8 cellular contexts compared by ENCODE assay signal in genomic region chr17:28726396-28726911, GRCh38. TPM values are rescaled to one million over a fixed set of nuclear protein-coding genes. Genes with fewer than 3 reads are reported as not detected.
DNase-seq lines count a peak whose midpoint lies in the region; ATAC-seq and TF ChIP-seq lines count a peak whose summit lies in the region.

No MANE protein-coding gene starts in this region.

- 0% methylated on average over 52 of the region's 52 CpGs for WGBS in ectodermal cell, 2 experiments

- peak overlapping the region; percentile 78 for H3K9ac ChIP-seq in BLaER1

- H3K4me3 ChIP-seq in BLaER1 = peak overlapping the region; percentile 84
- H3K4me3 ChIP-seq in ectodermal cell (ENCODE audit: insufficient read depth, low read depth, low read length) = peak overlapping the region; percentile 83

- H3K27ac Mint-ChIP-seq in mesothelial cell of epicardium = peak overlapping the region; percentile 99

- H3K4me1 Mint-ChIP-seq in mesothelial cell of epicardium = peaks cover 40% of the 10 kb centered on the region

- H3K4me1 ChIP-seq in BLaER1 (peaks cover 71% of the 10 kb centered on the region), ectodermal cell (ENCODE audit: control insufficient read depth, insufficient read depth, low read length) (peaks cover 31% of the 10 kb centered on the region)

- peaks cover 9% of the 10 kb centered on the region for H3K36me3 Mint-ChIP-seq in mesothelial cell of epicardium

- H4K20me1 ChIP-seq in BLaER1 = peaks cover 44% of the 10 kb centered on the region

- H3K9me3 ChIP-seq in BLaER1 (no peaks in the 10 kb centered on the region), ectodermal cell (ENCODE audit: control insufficient read depth, low read length) (no peaks in the 10 kb centered on the region)

- H3K27me3 Mint-ChIP-seq in mesothelial cell of epicardium (ENCODE audit: low read depth) = no peaks in the 10 kb centered on the region

- H3K4me3 Mint-ChIP-seq in mesothelial cell of epicardium = peak overlapping the region; percentile 93

- no peak for TF ChIP-seq CTCF in mesothelial cell of epicardium (IDR thresholded peaks at IDR 0.05; ENCODE audit: unreplicated experiment)

- H3K27me3 ChIP-seq in BLaER1 (no peaks in the 10 kb centered on the region), ectodermal cell (ENCODE audit: control insufficient read depth, insufficient read depth, low read length, poor library complexity, severe bottlenecking) (no peaks in the 10 kb centered on the region)

- H3K36me3 ChIP-seq in BLaER1 (peaks cover 38% of the 10 kb centered on the region), ectodermal cell (ENCODE audit: control insufficient read depth, insufficient read depth, low read length) (peaks cover 20% of the 10 kb centered on the region)

- H3K27ac ChIP-seq in BLaER1 (peak overlapping the region; percentile 45; the same call in 1 of the 2 replicates), ectodermal cell (ENCODE audit: insufficient read depth, low read depth, low read length, poor library complexity, severe bottlenecking) (peak overlapping the region; percentile 93)

- DNase-seq in NCI-H2171 treated with DMSO at 0.1 percent for 48 hours (lab: John Stamatoyannopoulos, UW) = peak; percentile 73
- peak; percentile 59 to 72 for DNase-seq in activated CD4-positive, alpha-beta T cell treated with anti-CD3 and anti-CD28 coated beads for 4 hours
- no peak for DNase-seq in mesothelial cell of epicardium (ENCODE audit: low spot score in 2 of 2, unreplicated experiment in 2 of 2)
- peak; percentile 82 for DNase-seq in stimulated activated naive CD8-positive, alpha-beta T cell treated with anti-CD3 and anti-CD28 coated beads, Interleukin-15, Interleukin-2, amounts not matched to agents 100 U/mL and 50 U/mL, for 24 hours

- peak overlapping the region; percentile 100 for H3K4me2 ChIP-seq in BLaER1

- ATAC-seq in GM21528 (IDR thresholded peaks at IDR 0.05; ENCODE audit: low FRiP score, unreplicated experiment) = peak; percentile 14
- peak; percentile 42 for ATAC-seq in stimulated activated naive CD8-positive, alpha-beta T cell treated with anti-CD3 and anti-CD28 coated beads, Interleukin-15, Interleukin-2, amounts not matched to agents 100 U/mL and 50 U/mL, for 24 hours
- no peak for ATAC-seq in GM21723 (IDR thresholded peaks at IDR 0.05; ENCODE audit: unreplicated experiment)

- no peaks in the 10 kb centered on the region for H3K9me3 Mint-ChIP-seq in mesothelial cell of epicardium

RNA-seq across cellular contexts. Expression of gene TLCD1, which starts 0.4 kb away (rescaled TPM):
- 12.6 TPM for polyA plus RNA-seq in ectodermal cell (2013, experiment 1 of 4)
- 13.5 TPM for polyA plus RNA-seq in ectodermal cell (2013, experiment 2 of 4)
- polyA plus RNA-seq in ectodermal cell (2013, experiment 3 of 4) = 12.7 TPM
- polyA plus RNA-seq in ectodermal cell (2013, experiment 4 of 4) = 11.8 TPM
- 2.3 to 3.8 TPM (median 3.3 TPM) in 3 replicates for total RNA-seq in mesothelial cell of epicardium

RNA-seq across cellular contexts. Expression of gene NEK8, which starts 2.1 kb away (rescaled TPM):
- 12.2 TPM for polyA plus RNA-seq in ectodermal cell (2013, experiment 1 of 4)
- 11.3 TPM for polyA plus RNA-seq in ectodermal cell (2013, experiment 2 of 4)
- 6.1 TPM for polyA plus RNA-seq in ectodermal cell (2013, experiment 3 of 4)
- 8.4 TPM for polyA plus RNA-seq in ectodermal cell (2013, experiment 4 of 4)
- total RNA-seq in mesothelial cell of epicardium = 5.2 to 7.6 TPM (median 5.9 TPM) in 3 replicates

RNA-seq across cellular contexts. Expression of gene RPL23A, which starts 6.7 kb away (rescaled TPM):
- polyA plus RNA-seq in ectodermal cell (2013, experiment 1 of 4) = 1,725 TPM
- polyA plus RNA-seq in ectodermal cell (2013, experiment 2 of 4) = 1,692 TPM
- polyA plus RNA-seq in ectodermal cell (2013, experiment 3 of 4) = 2,280 TPM
- polyA plus RNA-seq in ectodermal cell (2013, experiment 4 of 4) = 2,403 TPM
- total RNA-seq in mesothelial cell of epicardium = 1,669 to 1,804 TPM (median 1,792 TPM) in 3 replicates

RNA-seq across cellular contexts. Expression of gene RAB34, which starts 8.8 kb away (rescaled TPM):
- 98.2 TPM for polyA plus RNA-seq in ectodermal cell (2013, experiment 1 of 4)
- 95.9 TPM for polyA plus RNA-seq in ectodermal cell (2013, experiment 2 of 4)
- 94.5 TPM for polyA plus RNA-seq in ectodermal cell (2013, experiment 3 of 4)
- 94.6 TPM for polyA plus RNA-seq in ectodermal cell (2013, experiment 4 of 4)
- 172 to 181 TPM (median 178 TPM) in 3 replicates for total RNA-seq in mesothelial cell of epicardium

RNA-seq across cellular contexts. Expression of gene PROCA1, which starts 14.8 kb away (rescaled TPM):
- polyA plus RNA-seq in ectodermal cell (2013, experiment 1 of 4) = 28.7 TPM
- polyA plus RNA-seq in ectodermal cell (2013, experiment 2 of 4) = 21.6 TPM
- 24.4 TPM for polyA plus RNA-seq in ectodermal cell (2013, experiment 3 of 4)
- 24.0 TPM for polyA plus RNA-seq in ectodermal cell (2013, experiment 4 of 4)
- 9.2 to 11.7 TPM (median 10.4 TPM) in 3 replicates for total RNA-seq in mesothelial cell of epicardium

Comparison
In these comparisons a context has a peak if more than half of its experiments do, and no peak if none do; other contexts are left out.
1. DNase-seq: peak in NCI-H2171 treated with DMSO at 0.1 percent for 48 hours (single experiment), activated CD4-positive, alpha-beta T cell treated with anti-CD3 and anti-CD28 coated beads for 4 hours (2 of 2) and stimulated activated naive CD8-positive, alpha-beta T cell treated with anti-CD3 and anti-CD28 coated beads, Interleukin-15, Interleukin-2, amounts not matched to agents 100 U/mL and 50 U/mL, for 24 hours (single experiment); none in mesothelial cell of epicardium (0 of 2).